Comparison of ENCODE assay signal across 18 cellular contexts in the genomic region with DNA sequence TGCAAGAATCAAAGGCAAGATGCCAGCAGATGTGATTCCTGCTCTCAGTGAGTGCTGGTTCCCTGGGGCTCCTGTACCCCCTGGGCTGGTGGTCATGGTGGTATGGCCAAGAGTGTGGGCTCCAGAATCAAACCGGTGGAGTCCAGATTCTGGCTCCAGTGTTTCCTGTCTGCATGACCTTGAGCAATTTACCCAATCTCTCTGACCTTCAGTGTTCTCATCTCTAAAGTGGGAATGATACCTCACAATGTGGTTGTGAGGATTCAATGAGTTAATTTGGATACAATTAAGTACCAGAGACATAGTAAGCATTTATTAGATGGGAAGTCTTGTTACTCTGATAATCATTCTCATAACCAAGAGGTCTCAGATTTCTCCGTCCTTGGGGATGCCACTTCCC.
DNase-seq lines count a peak whose midpoint lies in the region; ATAC-seq, FAIRE-seq and TF ChIP-seq lines count a peak whose summit lies in the region.
"Had no signal": no experiment of that assay in that cellular context is flagged by ENCODE, and none has a peak within 500 bp of the region (broad histone marks: within the 10 kb centered on the region; RNA-seq: fewer than 3 reads in every experiment).

No MANE protein-coding gene starts in this region.

- H4K20me1 ChIP-seq in H1 (replicated peaks in 1 of 2; ENCODE audit: control insufficient read depth in 1 of 2, insufficient read depth in 2 of 2, low read length in 2 of 2): no peaks in the 10 kb centered on the region

- no peak overlapping the region; the same call in 1 of the 2 replicates for H2AK5ac ChIP-seq in H1 (ENCODE audit: low read depth, low read length)

- H3K14ac ChIP-seq in H1 (ENCODE audit: insufficient read length): no peak overlapping the region

- no peak overlapping the region for H4K5ac ChIP-seq in H1 (ENCODE audit: insufficient read length, low read depth, low read length)

- peaks cover 1 to 6% (median 3%) of the 10 kb centered on the region in 4 experiments; a peak in 3 of 7 replicates for H3K4me1 ChIP-seq in H1 (replicated peaks in 1 of 4; ENCODE audit: control insufficient read depth in 3 of 4, insufficient read depth in 4 of 4, low read length in 3 of 4)

- peak overlapping the region; percentile 9 for H2BK120ac ChIP-seq in H1 (replicated peaks; ENCODE audit: low read depth, low read length)

- no peak overlapping the region; the same call in 1 of the 2 replicates for H2BK5ac ChIP-seq in H1 (ENCODE audit: low read depth, low read length)

- no peak overlapping the region for H4K8ac ChIP-seq in H1 (ENCODE audit: extremely low read depth, insufficient read depth, low read length)

- no peaks in the 10 kb centered on the region; the same call in 1 of the 2 replicates for H3K79me1 ChIP-seq in H1 (ENCODE audit: low read depth, low read length)

- H3K79me2 ChIP-seq in H1 (ENCODE audit: control insufficient read depth in 1 of 2, insufficient read depth in 2 of 2, low read length in 2 of 2): no peaks in the 10 kb centered on the region

- no peak for TF ChIP-seq POLR2A in H1 (IDR thresholded peaks at IDR 0.05; ENCODE audit: control extremely low read depth in 1 of 2, low read depth in 2 of 2, low read length in 2 of 2)

- DNase-seq in NCI-H69 (lab: John Stamatoyannopoulos, UW): peak; percentile 45
- DNase-seq in H1 (ENCODE audit: low read depth in 1 of 2, low spot score in 2 of 2): no peak
- DNase-seq in ecto neural progenitor cell (ENCODE audit: low spot score): no peak
- DNase-seq in foreskin fibroblast: no peak
- DNase-seq: AML-193; CD4-positive, alpha-beta memory T cell; DND-41; H7; HFFc6; KG1 had no signal

- no peak for FAIRE-seq in H1 (lab: Jason Lieb, UNC)
- FAIRE-seq: A204.1, G401.6, GM12891, HTR-8/SVneo had no signal

- H3K27ac ChIP-seq in C4-2B (peak overlapping the region; percentile 43), H1 (ENCODE audit: low read depth, low read length) (no peak overlapping the region)

- POLR2A ChIA-PET in H1 (lab: Charles Lee; ENCODE audit: partially characterized antibody): no interaction called here

- peak overlapping the region; percentile 38 for H3K18ac ChIP-seq in H1 (ENCODE audit: extremely low read depth, low read length)

- WGBS in H1 (ENCODE audit: extremely low coverage in 1 of 2, insufficient coverage in 1 of 2, insufficient read length in 1 of 2, insufficient replicate concordance in 2 of 2, low coverage in 1 of 2, low lambda C conversion rate in 2 of 2, missing lambda C conversion rate in 1 of 2), 2 experiments: 84% methylated on average over 2 of the region's 2 CpGs; no CpG with 5 or more reads in 1 of the 2 experiments

- no peaks in the 10 kb centered on the region for H3K9me3 ChIP-seq in H1 (ENCODE audit: insufficient read depth in 2 of 2, low read depth in 1 of 2, low read length in 1 of 2)

- H3K36me3 ChIP-seq in H1 (ENCODE audit: control insufficient read depth in 2 of 4, insufficient read depth in 4 of 4, low read length in 3 of 4): no peaks in the 10 kb centered on the region

- CTCF ChIA-PET in H1 (lab: Charles Lee; ENCODE audit: partially characterized antibody): no interaction called here

- H3K23ac ChIP-seq in H1 (ENCODE audit: insufficient read length): no peak overlapping the region

- no peak for TF ChIP-seq EP300 in H1 (IDR thresholded peaks at IDR 0.05; ENCODE audit: borderline replicate concordance in 1 of 2, low read depth in 2 of 2, low read length in 2 of 2)

- H3K4me2 ChIP-seq in H1 (ENCODE audit: insufficient read depth in 1 of 2, low read depth in 2 of 2, low read length in 2 of 2): no peak overlapping the region
- H3K4me2 ChIP-seq: GM23338 had no signal

- no peak for ATAC-seq in GM18867 (IDR thresholded peaks at IDR 0.05; ENCODE audit: unreplicated experiment)
- ATAC-seq: GM23338, HCT116 had no signal

- no peak overlapping the region for H3K4ac ChIP-seq in H1 (replicated peaks; ENCODE audit: insufficient read length, low read depth, low read length)

- H3K23me2 ChIP-seq in H1 (ENCODE audit: low read depth, low read length): no peaks in the 10 kb centered on the region; the same call in 1 of the 2 replicates

- no peak overlapping the region for H2AFZ ChIP-seq in H1 (ENCODE audit: low read length)

- H4K91ac ChIP-seq in H1 (replicated peaks; ENCODE audit: insufficient read length, low read length): no peak overlapping the region

- H3K4me3 ChIP-seq in H1 (ENCODE audit: extremely low read depth in 1 of 4, insufficient read depth in 2 of 4, low read depth in 3 of 4, low read length in 4 of 4) (no peak overlapping the region), foreskin fibroblast (ENCODE audit: low read depth in 1 of 2, low read length in 2 of 2) (no peak overlapping the region)
- H3K4me3 ChIP-seq: GM23338 had no signal

- no peak overlapping the region for H3K56ac ChIP-seq in H1 (replicated peaks; ENCODE audit: insufficient read length, low read depth, low read length)

- H2BK20ac ChIP-seq in H1 (ENCODE audit: low read length): peak overlapping the region; percentile 87; the same call in 1 of the 2 replicates

- TF ChIP-seq CTCF in C4-2B (conservative IDR thresholded peaks at IDR 0.05): no peak
- no peak for TF ChIP-seq CTCF in H1 (IDR thresholded peaks at IDR 0.05; ENCODE audit: control extremely low read depth in 1 of 3, insufficient read depth in 1 of 3, low read depth in 1 of 3, low read length in 3 of 3)
- TF ChIP-seq CTCF in foreskin fibroblast (IDR thresholded peaks at IDR 0.05; ENCODE audit: low read depth, low read length): no peak

- H3K27me3 ChIP-seq in H1 (replicated peaks in 1 of 4; ENCODE audit: control insufficient read depth in 3 of 4, extremely low read depth in 1 of 4, insufficient read depth in 3 of 4, low read length in 3 of 4): no peaks in the 10 kb centered on the region

- TF ChIP-seq RAD21 in H1 (IDR thresholded peaks at IDR 0.05 in 1 of 2, conservative IDR thresholded peaks at IDR 0.05 in 1 of 2; ENCODE audit: low read depth in 2 of 2, low read length in 2 of 2): no peak

- H2BK15ac ChIP-seq in H1 (ENCODE audit: low read length): no peak overlapping the region

- peak overlapping the region; percentile 82; the same call in 1 of the 2 replicates for H2BK12ac ChIP-seq in H1 (ENCODE audit: low read depth, low read length)

- no peak overlapping the region for H3K9ac ChIP-seq in H1 (replicated peaks in 1 of 4; ENCODE audit: extremely low read depth in 1 of 4, low read depth in 3 of 4, low read length in 3 of 4)

TF ChIP-seq in H1, 55 proteins besides CTCF, POLR2A, EP300 and RAD21:
- TF ChIP-seq SAP30 (IDR thresholded peaks at IDR 0.05; ENCODE audit: insufficient read depth, insufficient replicate concordance, low read length): no peak
- no peak for TF ChIP-seq TBP (IDR thresholded peaks at IDR 0.05; ENCODE audit: low read depth, low read length)
- no peak for TF ChIP-seq JUN (IDR thresholded peaks at IDR 0.05; ENCODE audit: low read depth, low read length)
- no peak for TF ChIP-seq KDM5A (IDR thresholded peaks at IDR 0.05; ENCODE audit: low read length)
- TF ChIP-seq TCF12 (IDR thresholded peaks at IDR 0.05; ENCODE audit: low read depth, low read length): no peak
- TF ChIP-seq ZNF274 (IDR thresholded peaks at IDR 0.05; ENCODE audit: borderline replicate concordance, extremely low read depth, low read length): no peak
- TF ChIP-seq RXRA (IDR thresholded peaks at IDR 0.05; ENCODE audit: insufficient read depth, low read depth, low read length): no peak
- TF ChIP-seq, protein P1, sequence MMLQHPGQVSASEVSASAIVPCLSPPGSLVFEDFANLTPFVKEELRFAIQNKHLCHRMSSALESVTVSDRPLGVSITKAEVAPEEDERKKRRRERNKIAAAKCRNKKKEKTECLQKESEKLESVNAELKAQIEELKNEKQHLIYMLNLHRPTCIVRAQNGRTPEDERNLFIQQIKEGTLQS (IDR thresholded peaks at IDR 0.05; ENCODE audit: insufficient read depth, low read depth, low read length): no peak
- no peak for TF ChIP-seq BACH1 (IDR thresholded peaks at IDR 0.05; ENCODE audit: low read length)
- no peak for TF ChIP-seq MAFK (IDR thresholded peaks at IDR 0.05; ENCODE audit: low read depth, low read length)
- no peak for TF ChIP-seq POU5F1 (IDR thresholded peaks at IDR 0.05; ENCODE audit: low read depth, low read length)
